Comparison of ENCODE assay signal across 35 cellular contexts in the genomic region with DNA sequence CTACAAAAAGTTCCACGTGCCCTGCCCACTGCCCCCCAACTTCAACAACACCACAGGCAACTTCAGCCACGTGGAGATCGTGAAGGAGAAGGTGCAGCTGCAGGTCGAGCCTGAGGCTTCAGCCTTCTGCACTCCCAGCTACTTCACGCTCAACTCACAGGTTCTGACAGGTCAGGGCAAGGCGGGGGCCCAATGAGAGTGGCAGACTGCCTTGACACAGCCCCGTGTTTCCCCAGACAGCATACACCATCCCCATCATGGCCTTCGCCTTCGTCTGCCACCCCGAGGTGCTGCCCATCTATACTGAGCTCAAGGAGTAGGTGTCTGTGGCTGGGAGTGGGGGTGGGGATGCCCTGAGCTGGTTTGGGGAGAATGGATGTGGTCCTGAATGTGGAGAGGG. TPM values are rescaled to one million over a fixed set of nuclear protein-coding genes. Genes with fewer than 3 reads are reported as not detected.
"Had no signal": no experiment of that assay in that cellular context is flagged by ENCODE, and none has a peak within 500 bp of the region (broad histone marks: within the 10 kb centered on the region; RNA-seq: fewer than 3 reads in every experiment).

No MANE protein-coding gene starts in this region.

- H3K27ac Mint-ChIP-seq: activated B cell treated with CpG ODN at 0.5 μM for 24 hours; activated CD4-positive, alpha-beta memory T cell treated with anti-CD3 and anti-CD28 coated beads for 36 hours; activated naive CD4-positive, alpha-beta T cell treated with anti-CD3 and anti-CD28 coated beads for 36 hours; activated naive CD8-positive, alpha-beta T cell; activated naive CD8-positive, alpha-beta T cell treated with anti-CD3 and anti-CD28 coated beads, Interleukin-2, amount 50 U/mL, for 24 hours; activated T-helper 1 cell treated with anti-CD3 and anti-CD28 coated beads, Interleukin-12 subunit alpha, Interleukin-12 subunit beta, Interleukin-2, Interleukin-4 antibody, amounts not matched to agents 30 ng/mL and 10 ng/mL and 1 ng/mL, durations not matched to agents 14 hours and 24 hours and 36 hours; T-cell had no signal

- H3K36me3 Mint-ChIP-seq: activated CD4-positive, alpha-beta memory T cell treated with anti-CD3 and anti-CD28 coated beads for 36 hours; activated naive CD8-positive, alpha-beta T cell; T-cell had no signal

- H3K4me1 Mint-ChIP-seq: activated B cell treated with CpG ODN at 0.5 μM for 24 hours; activated naive CD8-positive, alpha-beta T cell treated with anti-CD3 and anti-CD28 coated beads, Interleukin-2, amount 50 U/mL, for 24 hours; central memory CD8-positive, alpha-beta T cell; T-cell had no signal

- H3K9me3 Mint-ChIP-seq: activated B cell treated with CpG ODN at 0.5 μM for 24 hours; activated CD4-positive, alpha-beta memory T cell treated with anti-CD3 and anti-CD28 coated beads for 36 hours; activated naive CD4-positive, alpha-beta T cell treated with anti-CD3 and anti-CD28 coated beads for 36 hours; activated naive CD8-positive, alpha-beta T cell treated with anti-CD3 and anti-CD28 coated beads, Interleukin-2, amount 50 U/mL, for 24 hours; activated T-cell treated with anti-CD3 and anti-CD28 coated beads, Interleukin-2, amount 50 U/mL, for 4 hours; activated T-helper 1 cell treated with anti-CD3 and anti-CD28 coated beads, Interleukin-12 subunit alpha, Interleukin-12 subunit beta, Interleukin-2, Interleukin-4 antibody, amounts not matched to agents 30 ng/mL and 10 ng/mL and 1 ng/mL, durations not matched to agents 14 hours and 24 hours and 36 hours; central memory CD8-positive, alpha-beta T cell; T-cell had no signal

- H3K4me3 Mint-ChIP-seq: activated B cell treated with CpG ODN at 0.5 μM for 24 hours; activated CD4-positive, alpha-beta memory T cell treated with anti-CD3 and anti-CD28 coated beads for 36 hours; activated naive CD4-positive, alpha-beta T cell treated with anti-CD3 and anti-CD28 coated beads for 36 hours; activated naive CD8-positive, alpha-beta T cell; activated naive CD8-positive, alpha-beta T cell treated with anti-CD3 and anti-CD28 coated beads, Interleukin-2, amount 50 U/mL, for 24 hours; activated T-cell treated with anti-CD3 and anti-CD28 coated beads, Interleukin-2, amount 50 U/mL, for 4 hours; activated T-helper 1 cell treated with anti-CD3 and anti-CD28 coated beads, Interleukin-12 subunit alpha, Interleukin-12 subunit beta, Interleukin-2, Interleukin-4 antibody, amounts not matched to agents 30 ng/mL and 10 ng/mL and 1 ng/mL, durations not matched to agents 14 hours and 24 hours and 36 hours; central memory CD8-positive, alpha-beta T cell; T-cell had no signal

- DNase-seq: activated B cell treated with CpG ODN at 0.5 μM for 24 hours; activated CD4-positive, alpha-beta memory T cell treated with anti-CD3 and anti-CD28 coated beads for 36 hours; activated CD4-positive, alpha-beta T cell treated with anti-CD3 and anti-CD28 coated beads for 4 hours; activated CD4-positive, alpha-beta T cell treated with anti-CD3 and anti-CD28 coated beads, Interleukin-2, amount 50 U/mL, for 1 hour; activated CD4-positive, CD25-positive, alpha-beta regulatory T cell treated with anti-CD3 and anti-CD28 coated beads, Interleukin-2, amount 50 U/mL, for 72 hours; activated CD8-positive, alpha-beta memory T cell treated with anti-CD3 and anti-CD28 coated beads, Interleukin-2, amount 50 U/mL, for 4 hours; activated gamma-delta T cell treated with Interleukin-2 at 50 U/mL for 16 hours; activated naive CD4-positive, alpha-beta T cell treated with anti-CD3 and anti-CD28 coated beads for 36 hours; activated naive CD8-positive, alpha-beta T cell treated with anti-CD3 and anti-CD28 coated beads, Interleukin-2, amount 50 U/mL, for 24 hours; activated T-cell treated with anti-CD3 and anti-CD28 coated beads for 4 hours; activated T-cell treated with anti-CD3 and anti-CD28 coated beads, Interleukin-2, amount 50 U/mL, for 4 hours; aorta; brain microvascular endothelial cell; NCI-H1092 treated with DMSO at 0.1 percent for 48 hours; NCI-H1417; NCI-H146; NCI-H187 treated with DMSO at 0.1 percent for 48 hours; NCI-H2081; NCI-H226; NCI-H446 treated with DMSO at 0.1 percent for 48 hours; NCI-H524 treated with DMSO at 0.1 percent for 48 hours; SIG-M5; T-cell; T-helper 2 cell; T-helper 9 cell had no signal

- H3K27me3 Mint-ChIP-seq: activated CD4-positive, alpha-beta memory T cell treated with anti-CD3 and anti-CD28 coated beads for 36 hours; activated naive CD8-positive, alpha-beta T cell; activated naive CD8-positive, alpha-beta T cell treated with anti-CD3 and anti-CD28 coated beads, Interleukin-2, amount 50 U/mL, for 24 hours; T-cell had no signal

- ATAC-seq: activated naive CD8-positive, alpha-beta T cell treated with anti-CD3 and anti-CD28 coated beads, Interleukin-2, amount 50 U/mL, for 24 hours; activated T-cell treated with anti-CD3 and anti-CD28 coated beads, Interleukin-2, amount 50 U/mL, for 4 hours; Panc1; Right ventricle myocardium inferior; SK-N-SH treated with all-trans-retinoic acid at 6 μM for 48 hours; T-cell had no signal

RNA-seq across cellular contexts. Expression of a gene that starts 12.6 kb away (rescaled TPM):
- total RNA-seq: activated B cell treated with CpG ODN at 0.5 μM for 24 hours; activated CD4-positive, alpha-beta memory T cell treated with anti-CD3 and anti-CD28 coated beads for 36 hours; activated naive CD4-positive, alpha-beta T cell treated with anti-CD3 and anti-CD28 coated beads for 36 hours; activated T-helper 1 cell treated with anti-CD3 and anti-CD28 coated beads, Interleukin-12 subunit alpha, Interleukin-12 subunit beta, Interleukin-2, Interleukin-4 antibody, amounts not matched to agents 30 ng/mL and 10 ng/mL and 1 ng/mL, durations not matched to agents 14 hours and 24 hours and 36 hours; RPMI7951 had no signal

RNA-seq across cellular contexts. Expression of a gene that starts 26.3 kb away (rescaled TPM):
- total RNA-seq: activated B cell treated with CpG ODN at 0.5 μM for 24 hours; activated CD4-positive, alpha-beta memory T cell treated with anti-CD3 and anti-CD28 coated beads for 36 hours; activated naive CD4-positive, alpha-beta T cell treated with anti-CD3 and anti-CD28 coated beads for 36 hours; activated T-cell treated with anti-CD3 and anti-CD28 coated beads, Interleukin-2, amount 50 U/mL, for 4 hours; activated T-helper 1 cell treated with anti-CD3 and anti-CD28 coated beads, Interleukin-12 subunit alpha, Interleukin-12 subunit beta, Interleukin-2, Interleukin-4 antibody, amounts not matched to agents 30 ng/mL and 10 ng/mL and 1 ng/mL, durations not matched to agents 14 hours and 24 hours and 36 hours; aorta; cardiac muscle cell; M059J; Right ventricle myocardium inferior; RPMI7951; SK-MEL-5 had no signal

RNA-seq across cellular contexts. Expression of a gene that starts 51.3 kb away (rescaled TPM):
- total RNA-seq: activated B cell treated with CpG ODN at 0.5 μM for 24 hours had no signal
